8 cellular contexts compared by ENCODE assay signal in genomic region chr3:46923559-46924350, GRCh38. TPM values are rescaled to one million over a fixed set of nuclear protein-coding genes. Genes with fewer than 3 reads are reported as not detected.
DNase-seq lines count a peak whose midpoint lies in the region; ATAC-seq and TF ChIP-seq lines count a peak whose summit lies in the region.

No MANE protein-coding gene starts in this region.

- intact Hi-C loops in Caco-2 (cut with micrococcal nuclease; ENCODE audit: unreplicated experiment) (loop anchor here (1.0 kb wide), 1 partner anchor 75 kb away; no protein-coding TSS in a partner anchor), prostate gland (cut with DNase I) (loop anchor here (5.0 kb wide), 2 partner anchors 74 to 399 kb away; no protein-coding TSS in a partner anchor)
- intact Hi-C loops in activated naive CD4-positive, alpha-beta T cell treated with anti-CD3 and anti-CD28 coated beads for 36 hours (cut with micrococcal nuclease), result loop anchor here (1.0 kb wide), 1 partner anchor 75 kb away; no protein-coding TSS in a partner anchor

- ATAC-seq in GM18502 (IDR thresholded peaks at IDR 0.05; ENCODE audit: poor library complexity, unreplicated experiment) (no peak), HG02763 (IDR thresholded peaks at IDR 0.05; ENCODE audit: unreplicated experiment) (no peak)

- BruUV-seq in Caco-2 (replicated peaks; lab: Mats Ljungman, UMichigan), result no TSS peak

- DNase-seq in Caco-2, result peak; percentile 55 to 69
- DNase-seq in Kasumi-1 (lab: John Stamatoyannopoulos, UW), result peak; percentile 51 to 63
- peak; percentile 53 for DNase-seq in activated naive CD4-positive, alpha-beta T cell treated with anti-CD3 and anti-CD28 coated beads for 36 hours
- peak; percentile 72 for DNase-seq in glutamatergic neuron
- DNase-seq in prostate gland (ENCODE audit: low spot score), result no peak
- DNase-seq in activated effector memory CD4-positive, alpha-beta T cell treated with Interleukin-2 at 50 U/mL for 16 hours, result no peak

- H3K9me3 ChIP-seq in Caco-2 (no peaks in the 10 kb centered on the region), prostate gland (no peaks in the 10 kb centered on the region)

- H3K4me1 Mint-ChIP-seq in Caco-2 (ENCODE audit: low read depth, unreplicated experiment), result peaks cover 3% of the 10 kb centered on the region
- peaks cover 22% of the 10 kb centered on the region for H3K4me1 Mint-ChIP-seq in activated naive CD4-positive, alpha-beta T cell treated with anti-CD3 and anti-CD28 coated beads for 36 hours (ENCODE audit: low read depth)
- peaks cover 13% of the 10 kb centered on the region for H3K4me1 Mint-ChIP-seq in glutamatergic neuron (ENCODE audit: low read depth, unreplicated experiment)

- WGBS in prostate gland, result 42% methylated on average over 7 of the region's 11 CpGs

- H3K27ac Mint-ChIP-seq in Caco-2 (ENCODE audit: unreplicated experiment), result peak overlapping the region; percentile 57
- H3K27ac Mint-ChIP-seq in activated naive CD4-positive, alpha-beta T cell treated with anti-CD3 and anti-CD28 coated beads for 36 hours, result peak overlapping the region; percentile 24
- no peak overlapping the region for H3K27ac Mint-ChIP-seq in glutamatergic neuron (ENCODE audit: unreplicated experiment)

- peaks cover 66% of the 10 kb centered on the region for H3K36me3 Mint-ChIP-seq in Caco-2 (ENCODE audit: insufficient read depth, unreplicated experiment)
- H3K36me3 Mint-ChIP-seq in activated naive CD4-positive, alpha-beta T cell treated with anti-CD3 and anti-CD28 coated beads for 36 hours (ENCODE audit: low read depth), result peaks cover 35% of the 10 kb centered on the region
- H3K36me3 Mint-ChIP-seq in glutamatergic neuron (ENCODE audit: unreplicated experiment), result peaks cover 6% of the 10 kb centered on the region

- H3K36me3 ChIP-seq in Caco-2 (ENCODE audit: control insufficient read depth, insufficient read depth, low read length) (peaks cover 14% of the 10 kb centered on the region), prostate gland (peaks cover 10 to 31% of the 10 kb centered on the region in 2 donors)

- H3K4me3 ChIP-seq in Caco-2 (ENCODE audit: low read depth, low read length) (no peak overlapping the region), prostate gland (no peak overlapping the region)

- H3K4me3 Mint-ChIP-seq in Caco-2 (ENCODE audit: unreplicated experiment) (no peak overlapping the region), glutamatergic neuron (ENCODE audit: unreplicated experiment) (no peak overlapping the region)
- H3K4me3 Mint-ChIP-seq in activated naive CD4-positive, alpha-beta T cell treated with anti-CD3 and anti-CD28 coated beads for 36 hours, result no peak overlapping the region

- no peak for TF ChIP-seq POLR2A in prostate gland (IDR thresholded peaks at IDR 0.05)

- TF ChIP-seq CTCF in Caco-2 (IDR thresholded peaks at IDR 0.05; ENCODE audit: insufficient read depth in 1 of 2, low read depth in 1 of 2, low read length in 1 of 2, severe bottlenecking in 1 of 2, unreplicated experiment in 1 of 2), result peak; percentile 61 to 83
- peak; percentile 82 for TF ChIP-seq CTCF in glutamatergic neuron (IDR thresholded peaks at IDR 0.05; ENCODE audit: partially characterized antibody, unreplicated experiment)
- TF ChIP-seq CTCF in prostate gland (IDR thresholded peaks at IDR 0.05), result peak in 3 of 4 experiments; percentile 56 to 87 (median 60)

- POLR2A ChIA-PET in Caco-2 (lab: Charles Lee), result no interaction called here

- no peaks in the 10 kb centered on the region for H3K27me3 ChIP-seq in Caco-2 (replicated peaks; ENCODE audit: control insufficient read depth, insufficient read depth, low read length)
- no peaks in the 10 kb centered on the region for H3K27me3 ChIP-seq in prostate gland (replicated peaks; ENCODE audit: insufficient read depth)

- H3K4me1 ChIP-seq in Caco-2, result 0 out of 2 replicates have a peak, but pooled peaks cover 4% of the 10 kb centered on the region
- H3K4me1 ChIP-seq in prostate gland (replicated peaks), result no peaks in the 10 kb centered on the region

- H3K27me3 Mint-ChIP-seq in Caco-2 (ENCODE audit: insufficient read depth, unreplicated experiment), result no peaks in the 10 kb centered on the region
- H3K27me3 Mint-ChIP-seq in activated naive CD4-positive, alpha-beta T cell treated with anti-CD3 and anti-CD28 coated beads for 36 hours (ENCODE audit: low read depth), result no peaks in the 10 kb centered on the region
- peaks cover 7% of the 10 kb centered on the region for H3K27me3 Mint-ChIP-seq in glutamatergic neuron (ENCODE audit: unreplicated experiment)

- CTCF ChIA-PET in Caco-2 (lab: Charles Lee), result interaction anchor here (0.6 to 2.0 kb wide), 15 partner anchors 10 to 75 kb away, joined by 3 to 21 read pairs (median 6); partner anchors contain the start of genes CCDC12 and NBEAL2
- CTCF ChIA-PET in activated naive CD4-positive, alpha-beta T cell treated with anti-CD3 and anti-CD28 coated beads for 36 hours (lab: Charles Lee), result interaction anchor here (0.6 to 2.4 kb wide), 15 partner anchors 10 to 465 kb away, joined by 3 to 15 read pairs (median 4); partner anchors contain the start of gene PTPN23

- H3K27ac ChIP-seq in prostate gland, result no peak overlapping the region

- no peaks in the 10 kb centered on the region for H3K9me3 Mint-ChIP-seq in Caco-2 (ENCODE audit: unreplicated experiment)
- no peaks in the 10 kb centered on the region for H3K9me3 Mint-ChIP-seq in activated naive CD4-positive, alpha-beta T cell treated with anti-CD3 and anti-CD28 coated beads for 36 hours
- H3K9me3 Mint-ChIP-seq in glutamatergic neuron (ENCODE audit: unreplicated experiment), result no peaks in the 10 kb centered on the region

RNA-seq across cellular contexts. Expression of gene PTH1R, which starts 46.2 kb away (rescaled TPM):
- 5.1 and 6.8 TPM in 2 replicates for total RNA-seq in Caco-2 (2022)
- total RNA-seq in activated naive CD4-positive, alpha-beta T cell treated with anti-CD3 and anti-CD28 coated beads for 36 hours, result not detected
- 0.29 TPM for total RNA-seq in glutamatergic neuron (ENCODE audit: unreplicated experiment)
- 10 to 100 TPM in 1 of 2 donors, 1 to 10 TPM in 1; 1.3 to 10.8 TPM for total RNA-seq in prostate gland

RNA-seq across cellular contexts. Expression of gene CCDC12, which starts 52.8 kb away (rescaled TPM):
- 52.7 and 60.8 TPM in 2 replicates for total RNA-seq in Caco-2 (2022)
- total RNA-seq in activated naive CD4-positive, alpha-beta T cell treated with anti-CD3 and anti-CD28 coated beads for 36 hours, result 10 to 100 TPM; 37.6 to 43.0 TPM
- 41.4 TPM for total RNA-seq in glutamatergic neuron (ENCODE audit: unreplicated experiment)
- 10 to 100 TPM; 34.6 to 78.7 TPM for total RNA-seq in prostate gland

RNA-seq across cellular contexts. Expression of gene NBEAL2, which starts 55.7 kb away (rescaled TPM):
- total RNA-seq in Caco-2 (2022) (62.4 and 76.9 TPM in 2 replicates), glutamatergic neuron (ENCODE audit: unreplicated experiment) (38.0 TPM), prostate gland (10 to 100 TPM; 25.8 to 53.5 TPM)
- total RNA-seq in activated naive CD4-positive, alpha-beta T cell treated with anti-CD3 and anti-CD28 coated beads for 36 hours, result 10 to 100 TPM; 85.0 to 92.4 TPM

Comparison
In these comparisons a context has a peak if more than half of its experiments do, and no peak if none do; other contexts are left out.
1. DNase-seq: peak in Caco-2 (2 of 2), Kasumi-1 (2 of 2), activated naive CD4-positive, alpha-beta T cell treated with anti-CD3 and anti-CD28 coated beads for 36 hours (single experiment) and glutamatergic neuron (single experiment); none in prostate gland (single experiment) and activated effector memory CD4-positive, alpha-beta T cell treated with Interleukin-2 at 50 U/mL for 16 hours (single experiment).
2. Peak in every context shown above with its lines, with median percentiles within 50 percentile points of each other: CTCF ChIP-seq.